Comparison of ENCODE assay signal across 15 cellular contexts in the genomic region with DNA sequence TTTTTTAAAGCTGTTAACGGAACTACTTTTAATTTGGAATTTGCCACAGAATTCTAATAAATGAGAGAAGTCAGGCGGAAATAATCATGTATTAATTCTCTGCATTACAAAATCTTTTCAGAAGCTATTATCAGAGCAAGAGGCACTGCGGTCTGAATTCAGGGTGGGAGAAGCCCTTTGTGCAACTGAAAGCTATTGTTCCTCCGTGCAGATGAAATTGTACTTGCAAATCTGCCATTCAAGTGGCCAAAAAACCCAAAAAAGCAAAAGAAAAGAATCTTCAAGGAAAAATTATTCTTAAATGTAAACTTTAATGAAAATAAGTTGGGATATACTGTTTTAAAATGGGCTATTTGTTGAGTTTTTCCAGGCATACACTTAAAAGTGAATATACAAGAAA.
DNase-seq lines count a peak whose midpoint lies in the region; ATAC-seq, FAIRE-seq and TF ChIP-seq lines count a peak whose summit lies in the region.
"Had no signal": no experiment of that assay in that cellular context is flagged by ENCODE, and none has a peak within 500 bp of the region (broad histone marks: within the 10 kb centered on the region; RNA-seq: fewer than 3 reads in every experiment).

No MANE protein-coding gene starts in this region.

- no peak overlapping the region for H3K4me3 Mint-ChIP-seq in activated naive CD4-positive, alpha-beta T cell treated with anti-CD3 and anti-CD28 coated beads, Interleukin-2, amount 10 ng/mL, durations not matched to agents 7 days and 5 days
- 0 out of 2 replicates have a peak overlapping the region, but pooled peaks have one; percentile 63 for H3K4me3 Mint-ChIP-seq in WTC11
- H3K4me3 Mint-ChIP-seq in naive thymus-derived CD8-positive, alpha-beta T cell: peak overlapping the region in 7 of 10 donors; percentile 23 to 63 (median 52)
- H3K4me3 Mint-ChIP-seq in HFFc6: no peak overlapping the region

- peak; percentile 8 for DNase-seq in activated naive CD4-positive, alpha-beta T cell treated with anti-CD3 and anti-CD28 coated beads, Interleukin-2, amount 10 ng/mL, durations not matched to agents 7 days and 5 days
- DNase-seq in activated naive CD4-positive, alpha-beta T cell treated with anti-CD3 and anti-CD28 coated beads, Interleukin-2, amount 50 U/mL, for 72 hours (ENCODE audit: low spot score in 2 of 2): no peak
- DNase-seq in WTC11 (ENCODE audit: low spot score) (no peak), Karpas-422 (no peak), HFFc6 (no peak), GM19239 (ENCODE audit: insufficient read length, low spot score) (no peak)
- DNase-seq in naive thymus-derived CD8-positive, alpha-beta T cell: no peak
- no peak for DNase-seq in activated CD4-positive, alpha-beta T cell treated with anti-CD3 and anti-CD28 coated beads for 4 hours
- DNase-seq: COR-L47, DMS153, NCI-H1048, NCI-H82, SHP77 treated with DMSO at 0.1 percent for 48 hours had no signal

- H4K20me1 ChIP-seq in Karpas-422 (ENCODE audit: insufficient read depth, low read depth, low read length): no peaks in the 10 kb centered on the region

- no peak overlapping the region for H3K9ac ChIP-seq in Karpas-422 (ENCODE audit: low read length)
- H3K9ac ChIP-seq: BLaER1 treated with 17β-estradiol and CSF1 and Interleukin-3, amounts not matched to agents 10 nM and 100 nM had no signal

- no peak overlapping the region for H3K4me2 ChIP-seq in Karpas-422 (ENCODE audit: low read depth, low read length, poor library complexity, severe bottlenecking)
- H3K4me2 ChIP-seq: BLaER1 treated with 17β-estradiol and CSF1 and Interleukin-3, amounts not matched to agents 10 nM and 100 nM had no signal

- peaks cover 98% of the 10 kb centered on the region for H3K27me3 Mint-ChIP-seq in activated naive CD4-positive, alpha-beta T cell treated with anti-CD3 and anti-CD28 coated beads, Interleukin-2, amount 10 ng/mL, durations not matched to agents 7 days and 5 days
- H3K27me3 Mint-ChIP-seq in WTC11 (ENCODE audit: low read depth): peaks cover 90% of the 10 kb centered on the region
- peaks cover 27 to 60% (median 48%) of the 10 kb centered on the region in 5 donors for H3K27me3 Mint-ChIP-seq in naive thymus-derived CD8-positive, alpha-beta T cell
- H3K27me3 Mint-ChIP-seq in HFFc6 (ENCODE audit: insufficient read depth): peaks cover 26% of the 10 kb centered on the region

- POLR2A ChIA-PET in WTC11 (lab: Charles Lee): no interaction called here
- POLR2A ChIA-PET in naive thymus-derived CD8-positive, alpha-beta T cell (lab: Charles Lee): interaction anchor here (0.5 kb wide), 1 partner anchor 210 kb away, joined by 3 read pairs; no protein-coding TSS in a partner anchor

- H3K27me3 ChIP-seq in Karpas-422 (ENCODE audit: low read length): no peaks in the 10 kb centered on the region

- no peak for ATAC-seq in activated naive CD4-positive, alpha-beta T cell treated with anti-CD3 and anti-CD28 coated beads, Interleukin-2, amount 50 U/mL, for 72 hours
- no peak for ATAC-seq in WTC11
- ATAC-seq in naive thymus-derived CD8-positive, alpha-beta T cell: no peak

- no peaks in the 10 kb centered on the region for H3K36me3 Mint-ChIP-seq in activated naive CD4-positive, alpha-beta T cell treated with anti-CD3 and anti-CD28 coated beads, Interleukin-2, amount 10 ng/mL, durations not matched to agents 7 days and 5 days
- H3K36me3 Mint-ChIP-seq in activated naive CD4-positive, alpha-beta T cell treated with anti-CD3 and anti-CD28 coated beads, Interleukin-2, amount 50 U/mL, for 72 hours: peaks cover 0 to 6% of the 10 kb centered on the region in 2 donors
- no peaks in the 10 kb centered on the region for H3K36me3 Mint-ChIP-seq in WTC11
- no peaks in the 10 kb centered on the region for H3K36me3 Mint-ChIP-seq in naive thymus-derived CD8-positive, alpha-beta T cell
- no peaks in the 10 kb centered on the region for H3K36me3 Mint-ChIP-seq in HFFc6 (ENCODE audit: low read depth)
- H3K36me3 Mint-ChIP-seq: IgD-negative memory B cell had no signal

- TF ChIP-seq CTCF in WTC11 (IDR thresholded peaks at IDR 0.05) (no peak), HFFc6 (IDR thresholded peaks at IDR 0.05) (no peak)

- H3K27ac ChIP-seq in Karpas-422 (ENCODE audit: low read length): no peak overlapping the region
- H3K27ac ChIP-seq: BLaER1 treated with 17β-estradiol and CSF1 and Interleukin-3, amounts not matched to agents 10 nM and 100 nM had no signal

- H2AFZ ChIP-seq in Karpas-422 (ENCODE audit: low read length): no peak overlapping the region

- no peaks in the 10 kb centered on the region for H3K9me2 ChIP-seq in Karpas-422 (replicated peaks; ENCODE audit: insufficient read depth, low read length)

- CTCF ChIA-PET in activated naive CD4-positive, alpha-beta T cell treated with anti-CD3 and anti-CD28 coated beads, Interleukin-2, amount 10 ng/mL, durations not matched to agents 7 days and 5 days (lab: Charles Lee): interaction anchor here (1.0 kb wide), 1 partner anchor 674 kb away, joined by 3 read pairs; no protein-coding TSS in a partner anchor
- CTCF ChIA-PET in WTC11 (lab: Charles Lee): no interaction called here

- H3K79me2 ChIP-seq in Karpas-422 (ENCODE audit: low read length): no peaks in the 10 kb centered on the region

- peaks cover 15% of the 10 kb centered on the region for H3K4me1 Mint-ChIP-seq in activated naive CD4-positive, alpha-beta T cell treated with anti-CD3 and anti-CD28 coated beads, Interleukin-2, amount 10 ng/mL, durations not matched to agents 7 days and 5 days
- H3K4me1 Mint-ChIP-seq in WTC11 (peaks cover 17% of the 10 kb centered on the region), HFFc6 (ENCODE audit: low read depth) (no peaks in the 10 kb centered on the region)
- peaks cover 10 to 43% (median 37%) of the 10 kb centered on the region in 4 donors for H3K4me1 Mint-ChIP-seq in naive thymus-derived CD8-positive, alpha-beta T cell

- no peak overlapping the region for H3K27ac Mint-ChIP-seq in activated naive CD4-positive, alpha-beta T cell treated with anti-CD3 and anti-CD28 coated beads, Interleukin-2, amount 10 ng/mL, durations not matched to agents 7 days and 5 days
- no peak overlapping the region for H3K27ac Mint-ChIP-seq in activated naive CD4-positive, alpha-beta T cell treated with anti-CD3 and anti-CD28 coated beads, Interleukin-2, amount 50 U/mL, for 72 hours
- H3K27ac Mint-ChIP-seq in WTC11 (no peak overlapping the region), HFFc6 (no peak overlapping the region)
- no peak overlapping the region for H3K27ac Mint-ChIP-seq in naive thymus-derived CD8-positive, alpha-beta T cell

- H3K4me3 ChIP-seq in Karpas-422 (ENCODE audit: low read length): no peak overlapping the region
- H3K4me3 ChIP-seq: BLaER1 treated with 17β-estradiol and CSF1 and Interleukin-3, amounts not matched to agents 10 nM and 100 nM had no signal

- no peak for FAIRE-seq in GM19239 (lab: Jason Lieb, UNC)

- H3K4me1 ChIP-seq in Karpas-422 (ENCODE audit: low read length): no peaks in the 10 kb centered on the region

- no peaks in the 10 kb centered on the region for H3K36me3 ChIP-seq in Karpas-422 (ENCODE audit: insufficient read depth, low read length)
- H3K36me3 ChIP-seq: BLaER1 treated with 17β-estradiol and CSF1 and Interleukin-3, amounts not matched to agents 10 nM and 100 nM had no signal

- H3K9me3 ChIP-seq in Karpas-422 (ENCODE audit: low read length): no peaks in the 10 kb centered on the region
- H3K9me3 ChIP-seq: BLaER1 treated with 17β-estradiol and CSF1 and Interleukin-3, amounts not matched to agents 10 nM and 100 nM had no signal

- no peaks in the 10 kb centered on the region for H3K9me3 Mint-ChIP-seq in activated naive CD4-positive, alpha-beta T cell treated with anti-CD3 and anti-CD28 coated beads, Interleukin-2, amount 10 ng/mL, durations not matched to agents 7 days and 5 days
- H3K9me3 Mint-ChIP-seq in activated naive CD4-positive, alpha-beta T cell treated with anti-CD3 and anti-CD28 coated beads, Interleukin-2, amount 50 U/mL, for 72 hours: no peaks in the 10 kb centered on the region
- H3K9me3 Mint-ChIP-seq in WTC11: no peaks in the 10 kb centered on the region
- no peaks in the 10 kb centered on the region for H3K9me3 Mint-ChIP-seq in naive thymus-derived CD8-positive, alpha-beta T cell
- peaks cover 4% of the 10 kb centered on the region; the same call in 1 of the 2 replicates for H3K9me3 Mint-ChIP-seq in HFFc6
- H3K9me3 Mint-ChIP-seq: IgD-negative memory B cell had no signal

TF ChIP-seq in WTC11, 78 proteins besides CTCF, POLR2A, EP300 and RAD21:
- TF ChIP-seq, protein P1, sequence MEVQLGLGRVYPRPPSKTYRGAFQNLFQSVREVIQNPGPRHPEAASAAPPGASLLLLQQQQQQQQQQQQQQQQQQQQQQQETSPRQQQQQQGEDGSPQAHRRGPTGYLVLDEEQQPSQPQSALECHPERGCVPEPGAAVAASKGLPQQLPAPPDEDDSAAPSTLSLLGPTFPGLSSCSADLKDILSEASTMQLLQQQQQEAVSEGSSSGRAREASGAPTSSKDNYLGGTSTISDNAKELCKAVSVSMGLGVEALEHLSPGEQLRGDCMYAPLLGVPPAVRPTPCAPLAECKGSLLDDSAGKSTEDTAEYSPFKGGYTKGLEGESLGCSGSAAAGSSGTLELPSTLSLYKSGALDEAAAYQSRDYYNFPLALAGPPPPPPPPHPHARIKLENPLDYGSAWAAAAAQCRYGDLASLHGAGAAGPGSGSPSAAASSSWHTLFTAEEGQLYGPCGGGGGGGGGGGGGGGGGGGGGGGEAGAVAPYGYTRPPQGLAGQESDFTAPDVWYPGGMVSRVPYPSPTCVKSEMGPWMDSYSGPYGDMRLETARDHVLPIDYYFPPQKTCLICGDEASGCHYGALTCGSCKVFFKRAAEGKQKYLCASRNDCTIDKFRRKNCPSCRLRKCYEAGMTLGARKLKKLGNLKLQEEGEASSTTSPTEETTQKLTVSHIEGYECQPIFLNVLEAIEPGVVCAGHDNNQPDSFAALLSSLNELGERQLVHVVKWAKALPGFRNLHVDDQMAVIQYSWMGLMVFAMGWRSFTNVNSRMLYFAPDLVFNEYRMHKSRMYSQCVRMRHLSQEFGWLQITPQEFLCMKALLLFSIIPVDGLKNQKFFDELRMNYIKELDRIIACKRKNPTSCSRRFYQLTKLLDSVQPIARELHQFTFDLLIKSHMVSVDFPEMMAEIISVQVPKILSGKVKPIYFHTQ (CRISPR knock-in tag; IDR thresholded peaks at IDR 0.05): no peak
- no peak for TF ChIP-seq JUN (CRISPR knock-in tag; IDR thresholded peaks at IDR 0.05)
- TF ChIP-seq KAT7 (CRISPR knock-in tag; IDR thresholded peaks at IDR 0.05; ENCODE audit: borderline replicate concordance): no peak
- TF ChIP-seq ZNF317 (CRISPR knock-in tag; IDR thresholded peaks at IDR 0.05; ENCODE audit: borderline replicate concordance, low read depth): no peak
- TF ChIP-seq FOXK1 (CRISPR knock-in tag; IDR thresholded peaks at IDR 0.05): no peak
- TF ChIP-seq ZNF263 (CRISPR knock-in tag; IDR thresholded peaks at IDR 0.05; ENCODE audit: low read depth): no peak

Comparison
In these comparisons a context has a peak if more than half of its experiments do, and no peak if none do; other contexts are left out.
1. H3K4me3 Mint-ChIP-seq: peak in WTC11 (single experiment) and naive thymus-derived CD8-positive, alpha-beta T cell (7 of 10); none in activated naive CD4-positive, alpha-beta T cell treated with anti-CD3 and anti-CD28 coated beads, Interleukin-2, amount 10 ng/mL, durations not matched to agents 7 days and 5 days (single experiment) and HFFc6 (single experiment).